ENCODE assay signal across 29 cellular contexts in genomic region chr5:78178356-78178755, GRCh38.
"Had no signal": no experiment of that assay in that cellular context is flagged by ENCODE, and none has a peak within 500 bp of the region (broad histone marks: within the 10 kb centered on the region; RNA-seq: fewer than 3 reads in every experiment).

No MANE protein-coding gene starts in this region.

- H3K4me2 ChIP-seq: smooth muscle cell had no signal

- H3K27me3 ChIP-seq: neutrophil, pancreas, spleen, suprapubic skin, testis, tibial artery, transverse colon, upper lobe of right lung, uterus had no signal

- H3K4me1 ChIP-seq: pancreas, psoas muscle, spleen, suprapubic skin, testis, tibial artery, transverse colon, upper lobe of right lung, uterus had no signal

- H3K4me3 ChIP-seq: pancreas, psoas muscle, skin epidermis, smooth muscle cell, spleen, suprapubic skin, testis, tibial artery, transverse colon, upper lobe of right lung, uterus had no signal

- H3K9me3 ChIP-seq: neutrophil, pancreas, psoas muscle, spleen, suprapubic skin, testis, tibial artery, transverse colon, upper lobe of right lung, uterus had no signal

- FAIRE-seq: pancreas had no signal

- ATAC-seq: naive thymus-derived CD8-positive, alpha-beta T cell; natural killer cell treated with Interleukin-12 subunit alpha and Interleukin-12 subunit beta and Interleukin-15 and Interleukin-18, amount 100 ng/mL, for 72 hours; pancreas; psoas muscle; right cardiac atrium; sciatic nerve; stimulated activated memory B cell treated with anti-CD40 and anti-IgM and Interleukin-4, amounts not matched to agents 10 μg/mL and 1 μg/mL and 100 μg/mL, for 72 hours; stimulated activated naive CD8-positive, alpha-beta T cell treated with anti-CD3 and anti-CD28 coated beads, Interleukin-15, amount 100 ng/mL, for 72 hours; stimulated activated naive CD8-positive, alpha-beta T cell treated with anti-CD3 and anti-CD28 coated beads, Interleukin-15, Interleukin-2, amounts not matched to agents 100 U/mL and 50 U/mL, for 24 hours; upper lobe of right lung had no signal

- H3K27ac ChIP-seq: neutrophil, pancreas, psoas muscle, skin epidermis, spleen, suprapubic skin, testis, tibial artery, transverse colon, upper lobe of right lung, uterus had no signal

- H3K36me3 ChIP-seq: uterus had no signal

- DNase-seq: naive thymus-derived CD8-positive, alpha-beta T cell; nephron progenitor cell; nucleus accumbens; pancreas; posterior cingulate gyrus; psoas muscle; spleen; stimulated activated CD4-positive, alpha-beta T cell treated with anti-CD3 and anti-CD28 coated beads, Interleukin-12 subunit alpha, Interleukin-12 subunit beta, amount 100 ng/mL, for 4 hours; stimulated activated CD4-positive, alpha-beta T cell treated with anti-CD3 and anti-CD28 coated beads, Interleukin-1b, Interleukin-23, amount 100 ng/mL, for 48 hours; stimulated activated CD4-positive, alpha-beta T cell treated with anti-CD3 and anti-CD28 coated beads, Interleukin-4, amount 100 ng/mL, for 1 hour; stimulated activated CD4-positive, alpha-beta T cell treated with anti-CD3 and anti-CD28 coated beads, Interleukin-4, amount 100 ng/mL, for 4 hours; stimulated activated CD8-positive, alpha-beta memory T cell treated with anti-CD3 and anti-CD28 coated beads, Interleukin-4, amount 100 ng/mL, for 48 hours; stimulated activated naive CD4-positive, alpha-beta T cell; stimulated activated naive CD8-positive, alpha-beta T cell treated with anti-CD3 and anti-CD28 coated beads, Interleukin-15, amount 100 ng/mL, for 72 hours; stimulated activated naive CD8-positive, alpha-beta T cell treated with anti-CD3 and anti-CD28 coated beads, Interleukin-15, Interleukin-2, amounts not matched to agents 100 U/mL and 50 U/mL, for 24 hours; substantia nigra; testis; tibial artery; transverse colon; upper lobe of right lung; uterus had no signal
